ENCODE assay signal across 38 cellular contexts in the genomic region with DNA sequence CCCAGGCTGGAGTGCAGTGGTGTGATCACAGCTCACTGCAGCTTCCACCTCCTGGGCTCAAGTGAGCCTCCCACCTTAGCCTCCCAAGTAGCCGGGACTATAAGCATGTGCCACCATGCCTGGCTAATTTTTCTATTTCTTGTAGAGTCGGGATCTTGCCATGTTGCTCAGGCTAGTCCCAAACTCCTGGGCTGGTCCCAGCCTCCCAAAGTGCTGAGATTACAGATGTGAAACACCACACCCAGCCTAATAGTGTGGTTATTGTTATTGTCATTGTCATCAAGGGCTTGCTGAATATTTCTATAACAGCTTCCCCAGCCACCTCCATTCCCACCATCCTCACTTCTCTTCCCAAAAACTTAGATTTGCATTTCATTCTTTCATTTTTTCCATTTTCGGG. TPM values are rescaled to one million over a fixed set of nuclear protein-coding genes. Genes with fewer than 3 reads are reported as not detected.
DNase-seq lines count a peak whose midpoint lies in the region; TF ChIP-seq lines count a peak whose summit lies in the region.
"Had no signal": no experiment of that assay in that cellular context is flagged by ENCODE, and none has a peak within 500 bp of the region (broad histone marks: within the 10 kb centered on the region; RNA-seq: fewer than 3 reads in every experiment).

No MANE protein-coding gene starts in this region.

- no peak for TF ChIP-seq EP300 in esophagus muscularis mucosa (IDR thresholded peaks at IDR 0.05)

- no peaks in the 10 kb centered on the region for H3K36me3 Mint-ChIP-seq in T-helper 2 cell treated with Interferon-gamma antibody and Interleukin-4, amounts not matched to agents 5 μg/mL and 100 μg/mL, for 36 hours (ENCODE audit: low read depth)
- H3K36me3 Mint-ChIP-seq in osteocyte (ENCODE audit: unreplicated experiment), result no peaks in the 10 kb centered on the region
- no peaks in the 10 kb centered on the region for H3K36me3 Mint-ChIP-seq in type B pancreatic cell
- H3K36me3 Mint-ChIP-seq: CD14-positive monocyte; CD4-positive, alpha-beta memory T cell; CD4-positive, CD25-positive, alpha-beta regulatory T cell; CD8-positive, alpha-beta memory T cell; CD8-positive, alpha-beta T cell had no signal

- peaks cover 11% of the 10 kb centered on the region for H3K27me3 Mint-ChIP-seq in T-helper 2 cell treated with Interferon-gamma antibody and Interleukin-4, amounts not matched to agents 5 μg/mL and 100 μg/mL, for 36 hours (ENCODE audit: low read depth)
- no peaks in the 10 kb centered on the region for H3K27me3 Mint-ChIP-seq in osteocyte (ENCODE audit: unreplicated experiment)
- no peaks in the 10 kb centered on the region for H3K27me3 Mint-ChIP-seq in type B pancreatic cell

- H3K4me1 ChIP-seq in esophagus muscularis mucosa, result no peaks in the 10 kb centered on the region
- H3K4me1 ChIP-seq: A549; BE2C; BLaER1; BLaER1 treated with 17β-estradiol and CSF1 and Interleukin-3, amounts not matched to agents 10 nM and 100 nM; Caco-2 had no signal

- no peak overlapping the region for H3K27ac ChIP-seq in esophagus muscularis mucosa (replicated peaks in 1 of 4)
- H3K27ac ChIP-seq: 22Rv1; A549; BLaER1; BLaER1 treated with 17β-estradiol and CSF1 and Interleukin-3, amounts not matched to agents 10 nM and 100 nM; C4-2B had no signal

- TF ChIP-seq CTCF in esophagus muscularis mucosa (IDR thresholded peaks at IDR 0.05) (no peak), osteocyte (IDR thresholded peaks at IDR 0.05) (no peak), type B pancreatic cell (conservative IDR thresholded peaks at IDR 0.05) (no peak)

- H3K4me1 Mint-ChIP-seq in T-helper 2 cell treated with Interferon-gamma antibody and Interleukin-4, amounts not matched to agents 5 μg/mL and 100 μg/mL, for 36 hours (ENCODE audit: low read depth), result no peaks in the 10 kb centered on the region
- H3K4me1 Mint-ChIP-seq in osteocyte (ENCODE audit: unreplicated experiment), result no peaks in the 10 kb centered on the region
- no peaks in the 10 kb centered on the region for H3K4me1 Mint-ChIP-seq in type B pancreatic cell (ENCODE audit: unreplicated experiment)
- H3K4me1 Mint-ChIP-seq: B cell; CD14-positive monocyte; CD4-positive, alpha-beta memory T cell; CD4-positive, CD25-positive, alpha-beta regulatory T cell; CD8-positive, alpha-beta memory T cell had no signal

- no peak overlapping the region for H3K27ac Mint-ChIP-seq in T-helper 2 cell treated with Interferon-gamma antibody and Interleukin-4, amounts not matched to agents 5 μg/mL and 100 μg/mL, for 36 hours
- H3K27ac Mint-ChIP-seq in osteocyte (ENCODE audit: unreplicated experiment) (no peak overlapping the region), type B pancreatic cell (no peak overlapping the region)
- H3K27ac Mint-ChIP-seq: B cell; CD4-positive, alpha-beta memory T cell; CD4-positive, alpha-beta T cell; CD4-positive, CD25-positive, alpha-beta regulatory T cell; CD8-positive, alpha-beta T cell had no signal

- intact Hi-C loops in esophagus muscularis mucosa (cut with DNase I), result no loop called here

- DNase-seq in T-helper 2 cell treated with Interferon-gamma antibody and Interleukin-4, amounts not matched to agents 5 μg/mL and 100 μg/mL, for 36 hours (ENCODE audit: low spot score), result peak; percentile 0
- DNase-seq in T-helper 2 cell, result no peak
- DNase-seq in esophagus muscularis mucosa (ENCODE audit: extremely low spot score), result peak; percentile 66
- DNase-seq in osteocyte (ENCODE audit: extremely low spot score, unreplicated experiment), result peak; percentile 36
- peak; percentile 1 for DNase-seq in type B pancreatic cell (ENCODE audit: extremely low spot score, unreplicated experiment)
- no peak for DNase-seq in DMS53 treated with DMSO at 0.1 percent for 48 hours (lab: John Stamatoyannopoulos, UW; ENCODE audit: unreplicated experiment)
- DNase-seq in NCI-H82 treated with DMSO at 0.1 percent for 48 hours (lab: John Stamatoyannopoulos, UW; ENCODE audit: unreplicated experiment), result no peak
- DNase-seq in erythroblast (lab: John Stamatoyannopoulos, UW), result no peak
- DNase-seq: 8988T; ACHN; AML-193; BE2C; C1 segment of cervical spinal cord; Caco-2; Calu3; CD4-positive, alpha-beta memory T cell; CD4-positive, alpha-beta T cell; CD4-positive, CD25-positive, alpha-beta regulatory T cell; CD8-positive, alpha-beta memory T cell; CD8-positive, alpha-beta T cell; COR-L47; DMS 273 treated with DMSO at 0.1 percent for 48 hours; DMS153; DMS53; DMS79; DMS79 treated with DMSO at 0.1 percent for 48 hours; DND-41; EL had no signal

- H3K9me3 ChIP-seq in esophagus muscularis mucosa, result no peaks in the 10 kb centered on the region
- H3K9me3 ChIP-seq: A549; BE2C; BLaER1; BLaER1 treated with 17β-estradiol and CSF1 and Interleukin-3, amounts not matched to agents 10 nM and 100 nM; Caco-2 had no signal

- no peak overlapping the region for H3K4me3 ChIP-seq in esophagus muscularis mucosa
- H3K4me3 ChIP-seq: A549; BLaER1; BLaER1 treated with 17β-estradiol and CSF1 and Interleukin-3, amounts not matched to agents 10 nM and 100 nM had no signal

- no peaks in the 10 kb centered on the region for H3K36me3 ChIP-seq in esophagus muscularis mucosa
- H3K36me3 ChIP-seq: BE2C; BLaER1; BLaER1 treated with 17β-estradiol and CSF1 and Interleukin-3, amounts not matched to agents 10 nM and 100 nM had no signal

- peaks cover 0 to 26% (median 0%) of the 10 kb centered on the region in 4 donors for H3K27me3 ChIP-seq in esophagus muscularis mucosa
- H3K27me3 ChIP-seq: BE2C; BLaER1; BLaER1 treated with 17β-estradiol and CSF1 and Interleukin-3, amounts not matched to agents 10 nM and 100 nM had no signal

- TF ChIP-seq POLR2A in esophagus muscularis mucosa (IDR thresholded peaks at IDR 0.05; ENCODE audit: low read depth) (no peak), erythroblast (IDR thresholded peaks at IDR 0.05; ENCODE audit: low read length) (no peak)

- H3K4me3 Mint-ChIP-seq in T-helper 2 cell treated with Interferon-gamma antibody and Interleukin-4, amounts not matched to agents 5 μg/mL and 100 μg/mL, for 36 hours, result no peak overlapping the region
- H3K4me3 Mint-ChIP-seq in osteocyte (ENCODE audit: unreplicated experiment) (no peak overlapping the region), type B pancreatic cell (no peak overlapping the region)
- H3K4me3 Mint-ChIP-seq: B cell; CD14-positive monocyte; CD4-positive, alpha-beta memory T cell; CD4-positive, alpha-beta T cell; CD4-positive, CD25-positive, alpha-beta regulatory T cell; CD8-positive, alpha-beta memory T cell; CD8-positive, alpha-beta T cell had no signal

- peaks cover 5% of the 10 kb centered on the region for H3K9me3 Mint-ChIP-seq in T-helper 2 cell treated with Interferon-gamma antibody and Interleukin-4, amounts not matched to agents 5 μg/mL and 100 μg/mL, for 36 hours
- H3K9me3 Mint-ChIP-seq in osteocyte (ENCODE audit: unreplicated experiment) (peaks cover 25% of the 10 kb centered on the region), type B pancreatic cell (no peaks in the 10 kb centered on the region)
- H3K9me3 Mint-ChIP-seq: CD4-positive, alpha-beta T cell; CD8-positive, alpha-beta memory T cell; CD8-positive, alpha-beta T cell had no signal

- WGBS in esophagus muscularis mucosa, result 69% methylated on average over 3 of the region's 3 CpGs

RNA-seq across cellular contexts. Expression of gene OR2Z1, which starts 2.8 kb away (rescaled TPM):
- total RNA-seq in esophagus muscularis mucosa, result not detected
- not detected in 2 replicates for total RNA-seq in osteocyte
- not detected in 2 replicates for total RNA-seq in type B pancreatic cell (ENCODE audit: low replicate concordance)
- total RNA-seq: A172; A673; B cell; Caco-2; Calu3; CD4-positive, alpha-beta memory T cell; CD4-positive, alpha-beta T cell; CD4-positive, CD25-positive, alpha-beta regulatory T cell; CD8-positive, alpha-beta memory T cell; CD8-positive, alpha-beta T cell; Daoy had no signal

RNA-seq across cellular contexts. Expression of gene ACTL9, which starts 25.7 kb away (rescaled TPM):
- total RNA-seq in esophagus muscularis mucosa, result not detected
- total RNA-seq in osteocyte, result not detected in 2 replicates
- total RNA-seq in type B pancreatic cell (ENCODE audit: low replicate concordance), result not detected in 2 replicates
- total RNA-seq: A172; A673; B cell; Caco-2; Calu3; CD4-positive, alpha-beta memory T cell; CD4-positive, alpha-beta T cell; CD4-positive, CD25-positive, alpha-beta regulatory T cell; CD8-positive, alpha-beta memory T cell; CD8-positive, alpha-beta T cell; Daoy had no signal

Comparison
In these comparisons a context has a peak if more than half of its experiments do, and no peak if none do; other contexts are left out.
1. DNase-seq: peak in T-helper 2 cell treated with Interferon-gamma antibody and Interleukin-4, amounts not matched to agents 5 μg/mL and 100 μg/mL, for 36 hours (single experiment), esophagus muscularis mucosa (single experiment), osteocyte (single experiment) and type B pancreatic cell (single experiment); none in T-helper 2 cell (0 of 5), DMS53 treated with DMSO at 0.1 percent for 48 hours (single experiment), NCI-H82 treated with DMSO at 0.1 percent for 48 hours (single experiment) and erythroblast (0 of 2).